8 cellular contexts compared by ENCODE assay signal in genomic region chr15:68229386-68230156, GRCh38. TPM values are rescaled to one million over a fixed set of nuclear protein-coding genes. Genes with fewer than 3 reads are reported as not detected.
DNase-seq lines count a peak whose midpoint lies in the region; ATAC-seq, FAIRE-seq and TF ChIP-seq lines count a peak whose summit lies in the region.

CLN6 (minus strand) TSS chr15:68229728; CDS start chr15:68229584, 144 bp downstream.

- FAIRE-seq in small intestine (lab: Jason Lieb, UNC) = no peak

- H3K9me3 ChIP-seq in small intestine (ENCODE audit: control insufficient read depth, low read depth) = no peaks in the 10 kb centered on the region

- DNase-seq in NK-92 treated with Interleukin-12 subunit alpha and Interleukin-12 subunit beta, amount 100 ng/mL, for 24 hours (lab: John Stamatoyannopoulos, UW) = peak; percentile 80
- DNase-seq in NK-92 (lab: John Stamatoyannopoulos, UW; ENCODE audit: unreplicated experiment) (no peak), NCI-H2171 treated with DMSO at 0.1 percent for 48 hours (lab: John Stamatoyannopoulos, UW) (peak; percentile 86), T47D (ENCODE audit: low read depth in 1 of 2, low spot score in 1 of 2) (peak; percentile 85 to 88), iPS-NIHi11 (ENCODE audit: low spot score) (peak; percentile 96), small intestine (peak; percentile 83)

- peak; percentile 81 for ATAC-seq in HG03045 (IDR thresholded peaks at IDR 0.05; ENCODE audit: unreplicated experiment)

- in situ Hi-C loops in T47D (cut with HindIII; ENCODE audit: low pct_unique_long_range_greater_than_20kb, low sequenced_read_pairs) = no loop called here

- H3K4me1 ChIP-seq in small intestine (ENCODE audit: control insufficient read depth in 2 of 2, insufficient read depth in 1 of 2, low read depth in 1 of 2, low read length in 1 of 2) = peaks cover 0 to 15% of the 10 kb centered on the region in 2 donors

- H3K4me3 ChIP-seq in small intestine (ENCODE audit: low read depth in 1 of 2, low read length in 2 of 2) = peak within 1 kb of the TSS; percentile 82 to 85

- no peak for TF ChIP-seq CTCF in VCaP (conservative IDR thresholded peaks at IDR 0.05)

- 1 to 2% (median 1%) methylated on average over 39 to 82 of the region's 82 CpGs for WGBS in small intestine, 3 donors

- no peaks in the 10 kb centered on the region for H3K27me3 ChIP-seq in small intestine (ENCODE audit: control insufficient read depth in 2 of 2, insufficient read depth in 2 of 2, low read length in 2 of 2)

- no peaks in the 10 kb centered on the region for H3K36me3 ChIP-seq in small intestine (ENCODE audit: control insufficient read depth in 2 of 2, insufficient read depth in 2 of 2, low read length in 2 of 2)

- peak within 1 kb of the TSS; percentile 91 for H3K27ac ChIP-seq in VCaP
- H3K27ac ChIP-seq in small intestine (ENCODE audit: low read depth in 1 of 2, low read length in 1 of 2) = peak within 1 kb of the TSS; percentile 47 to 89

RNA-seq across cellular contexts. Expression of gene CLN6, which starts in this region (rescaled TPM):
- 10 to 100 TPM in 1 of 3 donors, 1 to 10 TPM in 2; 5.8 to 43.7 (median 7.8) TPM for polyA plus RNA-seq in small intestine
